ENCODE assay signal across 9 cellular contexts in genomic region chr21:44065428-44065827, GRCh38. TPM values are rescaled to one million over a fixed set of nuclear protein-coding genes. Genes with fewer than 3 reads are reported as not detected.
DNase-seq lines count a peak whose midpoint lies in the region; ATAC-seq and TF ChIP-seq lines count a peak whose summit lies in the region.
"Had no signal": no experiment of that assay in that cellular context is flagged by ENCODE, and none has a peak within 500 bp of the region (broad histone marks: within the 10 kb centered on the region; RNA-seq: fewer than 3 reads in every experiment).

No MANE protein-coding gene starts in this region.

- H3K4me1 Mint-ChIP-seq in effector memory CD8-positive, alpha-beta T cell (ENCODE audit: low read depth in 2 of 2), result peaks cover 36 to 55% of the 10 kb centered on the region in 2 donors
- peaks cover 5% of the 10 kb centered on the region for H3K4me1 Mint-ChIP-seq in chondrocyte (ENCODE audit: low read depth)

- DNase-seq in activated CD4-positive, alpha-beta T cell treated with anti-CD3 and anti-CD28 coated beads, Interleukin-2, amount 50 U/mL, for 4 hours, result peak; percentile 67 to 73
- peak; percentile 82 to 85 (median 84) for DNase-seq in effector memory CD8-positive, alpha-beta T cell
- peak; percentile 79 for DNase-seq in stimulated activated CD8-positive, alpha-beta memory T cell treated with anti-CD3 and anti-CD28 coated beads, Interleukin-4, amount 100 ng/mL, for 48 hours
- DNase-seq in DMS 273 treated with DMSO at 0.1 percent for 48 hours (lab: John Stamatoyannopoulos, UW) (no peak), SHP77 (lab: John Stamatoyannopoulos, UW) (no peak), chondrocyte (ENCODE audit: low spot score) (no peak)
- DNase-seq: psoas muscle had no signal

- no peaks in the 10 kb centered on the region for H3K27me3 Mint-ChIP-seq in effector memory CD8-positive, alpha-beta T cell
- no peaks in the 10 kb centered on the region for H3K27me3 Mint-ChIP-seq in chondrocyte (ENCODE audit: low read depth)

- H3K36me3 Mint-ChIP-seq in effector memory CD8-positive, alpha-beta T cell (ENCODE audit: insufficient read depth), result peaks cover 68% of the 10 kb centered on the region
- peaks cover 22% of the 10 kb centered on the region for H3K36me3 Mint-ChIP-seq in chondrocyte (ENCODE audit: low read depth)

- TF ChIP-seq CTCF in chondrocyte (IDR thresholded peaks at IDR 0.05), result no peak

- H3K9me3 Mint-ChIP-seq in effector memory CD8-positive, alpha-beta T cell, result no peaks in the 10 kb centered on the region
- H3K9me3 Mint-ChIP-seq in chondrocyte (ENCODE audit: low read depth), result no peaks in the 10 kb centered on the region

- peak overlapping the region; percentile 73 to 80 for H3K4me3 Mint-ChIP-seq in effector memory CD8-positive, alpha-beta T cell
- H3K4me3 Mint-ChIP-seq in chondrocyte (ENCODE audit: unreplicated experiment), result no peak overlapping the region

- ATAC-seq in HG02885 (IDR thresholded peaks at IDR 0.05; ENCODE audit: poor library complexity, unreplicated experiment) (peak; percentile 56), HG03354 (IDR thresholded peaks at IDR 0.05; ENCODE audit: poor library complexity, severe bottlenecking, unreplicated experiment) (no peak)
- ATAC-seq in effector memory CD8-positive, alpha-beta T cell (replicated peaks), result peak; percentile 94

- H3K27ac Mint-ChIP-seq in effector memory CD8-positive, alpha-beta T cell, result peak overlapping the region; percentile 99
- no peak overlapping the region for H3K27ac Mint-ChIP-seq in chondrocyte (ENCODE audit: unreplicated experiment)

RNA-seq across cellular contexts. Expression of gene PWP2, which starts 41.8 kb away (rescaled TPM):
- total RNA-seq in chondrocyte, result 0.36 to 2.5 TPM (median 1.9 TPM) in 3 replicates

RNA-seq across cellular contexts. Expression of gene TRAPPC10, which starts 53.3 kb away (rescaled TPM):
- 31.0 to 41.8 TPM (median 37.0 TPM) in 3 replicates for total RNA-seq in chondrocyte

Comparison
In these comparisons a context has a peak if more than half of its experiments do, and no peak if none do; other contexts are left out.
1. DNase-seq: peak in activated CD4-positive, alpha-beta T cell treated with anti-CD3 and anti-CD28 coated beads, Interleukin-2, amount 50 U/mL, for 4 hours (2 of 2), effector memory CD8-positive, alpha-beta T cell (3 of 3) and stimulated activated CD8-positive, alpha-beta memory T cell treated with anti-CD3 and anti-CD28 coated beads, Interleukin-4, amount 100 ng/mL, for 48 hours (single experiment); none in DMS 273 treated with DMSO at 0.1 percent for 48 hours (single experiment), SHP77 (0 of 2) and chondrocyte (single experiment).